Comparison of ENCODE assay signal across 9 cellular contexts in genomic region chr6:105028898-105029297, GRCh38.
"Had no signal": no experiment of that assay in that cellular context is flagged by ENCODE, and none has a peak within 500 bp of the region (broad histone marks: within the 10 kb centered on the region; RNA-seq: fewer than 3 reads in every experiment).

No MANE protein-coding gene starts in this region.

- H2AFZ ChIP-seq: GM23338 had no signal

- H3K27ac Mint-ChIP-seq: GM23338, H9, HFFc6 had no signal

- H3K4me3 Mint-ChIP-seq: GM23338, H9, HFFc6 had no signal

- ATAC-seq: GM23338 had no signal

- H3K27ac ChIP-seq: HL-60 had no signal

- DNase-seq: H9, HCEC 1CT, HFFc6, IMR-90 had no signal

- H3K4me3 ChIP-seq: GM23338, K562 had no signal

- H3K9me3 Mint-ChIP-seq: GM23338, HFFc6 had no signal

- H3K4me2 ChIP-seq: GM23338 had no signal

- FAIRE-seq: H1, H54, K562 had no signal
